In genomic region chr5:171316258-171317121, GRCh38 we compare ENCODE assay signal across 15 cellular contexts. TPM values are rescaled to one million over a fixed set of nuclear protein-coding genes. Genes with fewer than 3 reads are reported as not detected.
DNase-seq lines count a peak whose midpoint lies in the region; ATAC-seq and TF ChIP-seq lines count a peak whose summit lies in the region.
"Had no signal": no experiment of that assay in that cellular context is flagged by ENCODE, and none has a peak within 500 bp of the region (broad histone marks: within the 10 kb centered on the region; RNA-seq: fewer than 3 reads in every experiment).

No MANE protein-coding gene starts in this region.

- H3K4me1 ChIP-seq in DND-41 (ENCODE audit: insufficient read depth, low read length): peaks cover 30% of the 10 kb centered on the region
- peaks cover 6% of the 10 kb centered on the region for H3K4me1 ChIP-seq in parathyroid adenoma

- peaks cover 98% of the 10 kb centered on the region for H3K27me3 Mint-ChIP-seq in WTC11 (ENCODE audit: low read depth)
- peaks cover 64% of the 10 kb centered on the region for H3K27me3 Mint-ChIP-seq in activated CD4-positive, alpha-beta memory T cell treated with anti-CD3 and anti-CD28 coated beads for 36 hours

- H3K27me3 ChIP-seq in DND-41 (ENCODE audit: insufficient read depth, low read length, poor library complexity): no peaks in the 10 kb centered on the region
- peaks cover 25% of the 10 kb centered on the region for H3K27me3 ChIP-seq in parathyroid adenoma (ENCODE audit: control insufficient read depth, insufficient read depth, low read length)
- H3K27me3 ChIP-seq: ovary had no signal

- no peak overlapping the region for H3K4me2 ChIP-seq in DND-41 (ENCODE audit: insufficient read depth, low read length)
- peak overlapping the region; percentile 42 for H3K4me2 ChIP-seq in parathyroid adenoma (ENCODE audit: low read length)

- H3K36me3 ChIP-seq in DND-41 (ENCODE audit: insufficient read depth, low read length) (peaks cover 63% of the 10 kb centered on the region), parathyroid adenoma (ENCODE audit: control insufficient read depth, insufficient read depth, low read length) (no peaks in the 10 kb centered on the region)
- H3K36me3 ChIP-seq: ovary, WERI-Rb-1 had no signal

- H3K79me2 ChIP-seq in DND-41 (ENCODE audit: insufficient read depth, low read length) (peaks cover 50% of the 10 kb centered on the region), parathyroid adenoma (no peaks in the 10 kb centered on the region)

- POLR2A ChIA-PET in WTC11 (lab: Charles Lee): no interaction called here
- POLR2A ChIA-PET in activated CD4-positive, alpha-beta memory T cell treated with anti-CD3 and anti-CD28 coated beads for 36 hours (lab: Charles Lee): interaction anchor here (0.5 kb wide), 1 partner anchor 9 kb away, joined by 3 read pairs; no protein-coding TSS in a partner anchor

- no peaks in the 10 kb centered on the region for H3K36me3 Mint-ChIP-seq in WTC11
- no peaks in the 10 kb centered on the region for H3K36me3 Mint-ChIP-seq in activated CD4-positive, alpha-beta memory T cell treated with anti-CD3 and anti-CD28 coated beads for 36 hours

- TF ChIP-seq CTCF in DND-41 (IDR thresholded peaks at IDR 0.05; ENCODE audit: borderline replicate concordance, extremely low read depth, low read length, poor library complexity, severe bottlenecking): no peak
- no peak for TF ChIP-seq CTCF in WTC11 (IDR thresholded peaks at IDR 0.05)
- TF ChIP-seq CTCF in parathyroid adenoma (IDR thresholded peaks at IDR 0.05): no peak

- CTCF ChIA-PET in WTC11 (lab: Charles Lee): interaction anchor here (0.9 to 1.4 kb wide), 4 partner anchors 8 to 109 kb away, joined by 3 to 10 read pairs (median 4); no protein-coding TSS in a partner anchor
- CTCF ChIA-PET in activated CD4-positive, alpha-beta memory T cell treated with anti-CD3 and anti-CD28 coated beads for 36 hours (lab: Charles Lee): no interaction called here

- H3K27ac ChIP-seq in DND-41 (ENCODE audit: low read length): no peak overlapping the region
- H3K27ac ChIP-seq in parathyroid adenoma: no peak overlapping the region
- H3K27ac ChIP-seq: ovary, WERI-Rb-1 had no signal

- no peaks in the 10 kb centered on the region for H3K9me3 ChIP-seq in DND-41 (ENCODE audit: insufficient read depth, low read length, severe bottlenecking)
- peaks cover 2% of the 10 kb centered on the region for H3K9me3 ChIP-seq in iPS-18c (ENCODE audit: control insufficient read depth, insufficient read depth, low read length)
- no peaks in the 10 kb centered on the region for H3K9me3 ChIP-seq in parathyroid adenoma (ENCODE audit: control insufficient read depth, low read length)

- peak overlapping the region; percentile 41 for H3K4me3 Mint-ChIP-seq in WTC11
- no peak overlapping the region for H3K4me3 Mint-ChIP-seq in activated CD4-positive, alpha-beta memory T cell treated with anti-CD3 and anti-CD28 coated beads for 36 hours

- H3K27ac Mint-ChIP-seq in WTC11: no peak overlapping the region
- H3K27ac Mint-ChIP-seq in activated CD4-positive, alpha-beta memory T cell treated with anti-CD3 and anti-CD28 coated beads for 36 hours: no peak overlapping the region

- H3K4me1 Mint-ChIP-seq in WTC11: peaks cover 64% of the 10 kb centered on the region
- H3K4me1 Mint-ChIP-seq in activated CD4-positive, alpha-beta memory T cell treated with anti-CD3 and anti-CD28 coated beads for 36 hours (ENCODE audit: low read depth): peaks cover 18% of the 10 kb centered on the region

- no peak overlapping the region; the same call in 1 of the 2 replicates for H3K9ac ChIP-seq in DND-41 (ENCODE audit: low read depth, low read length)
- H3K9ac ChIP-seq in parathyroid adenoma: no peak overlapping the region

- no peak overlapping the region for H2AFZ ChIP-seq in DND-41 (ENCODE audit: low read depth, low read length)
- no peak overlapping the region for H2AFZ ChIP-seq in parathyroid adenoma

- DNase-seq in DND-41: no peak
- DNase-seq in WTC11 (ENCODE audit: low spot score): peak; percentile 58
- no peak for DNase-seq in activated CD4-positive, alpha-beta memory T cell treated with anti-CD3 and anti-CD28 coated beads for 36 hours
- no peak for DNase-seq in NCI-H748 (lab: John Stamatoyannopoulos, UW; ENCODE audit: unreplicated experiment)
- DNase-seq in amygdala (lab: John Stamatoyannopoulos, UW): no peak
- DNase-seq: activated naive CD4-positive, alpha-beta T cell; effector CD8-positive, alpha-beta T cell; NCI-H2227 treated with DMSO at 0.1 percent for 48 hours; ovary; WERI-Rb-1 had no signal

- H3K4me3 ChIP-seq in DND-41 (ENCODE audit: low read depth in 1 of 2, low read length in 2 of 2) (no peak overlapping the region), iPS-18c (ENCODE audit: insufficient read depth, low read depth, low read length) (peak overlapping the region; percentile 28), parathyroid adenoma (ENCODE audit: low read depth, low read length) (peak overlapping the region; percentile 11)
- H3K4me3 ChIP-seq: ovary had no signal

- H3K9me3 Mint-ChIP-seq in WTC11: no peaks in the 10 kb centered on the region
- no peaks in the 10 kb centered on the region for H3K9me3 Mint-ChIP-seq in activated CD4-positive, alpha-beta memory T cell treated with anti-CD3 and anti-CD28 coated beads for 36 hours

- H4K20me1 ChIP-seq in DND-41 (ENCODE audit: insufficient read depth, low read length): peaks cover 55% of the 10 kb centered on the region

- ATAC-seq in DND-41 (ENCODE audit: insufficient read depth, low read depth): peak; percentile 2; the same call in 1 of the 3 replicates
- peak; percentile 14 for ATAC-seq in WTC11
- ATAC-seq in GM19351 (IDR thresholded peaks at IDR 0.05; ENCODE audit: unreplicated experiment): no peak

- intact Hi-C loops in activated CD4-positive, alpha-beta memory T cell treated with anti-CD3 and anti-CD28 coated beads for 36 hours (cut with micrococcal nuclease): no loop called here

TF ChIP-seq in WTC11, 78 proteins besides CTCF, POLR2A, EP300 and RAD21 (continues in another document):
- TF ChIP-seq, protein P1, sequence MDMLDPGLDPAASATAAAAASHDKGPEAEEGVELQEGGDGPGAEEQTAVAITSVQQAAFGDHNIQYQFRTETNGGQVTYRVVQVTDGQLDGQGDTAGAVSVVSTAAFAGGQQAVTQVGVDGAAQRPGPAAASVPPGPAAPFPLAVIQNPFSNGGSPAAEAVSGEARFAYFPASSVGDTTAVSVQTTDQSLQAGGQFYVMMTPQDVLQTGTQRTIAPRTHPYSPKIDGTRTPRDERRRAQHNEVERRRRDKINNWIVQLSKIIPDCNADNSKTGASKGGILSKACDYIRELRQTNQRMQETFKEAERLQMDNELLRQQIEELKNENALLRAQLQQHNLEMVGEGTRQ (CRISPR knock-in tag; IDR thresholded peaks at IDR 0.05): no peak
- no peak for TF ChIP-seq RELA (CRISPR knock-in tag; IDR thresholded peaks at IDR 0.05; ENCODE audit: borderline replicate concordance)
- no peak for TF ChIP-seq PRRX2 (CRISPR knock-in tag; IDR thresholded peaks at IDR 0.05)
- TF ChIP-seq ATF1 (CRISPR knock-in tag; IDR thresholded peaks at IDR 0.05): no peak
- TF ChIP-seq, protein P2, sequence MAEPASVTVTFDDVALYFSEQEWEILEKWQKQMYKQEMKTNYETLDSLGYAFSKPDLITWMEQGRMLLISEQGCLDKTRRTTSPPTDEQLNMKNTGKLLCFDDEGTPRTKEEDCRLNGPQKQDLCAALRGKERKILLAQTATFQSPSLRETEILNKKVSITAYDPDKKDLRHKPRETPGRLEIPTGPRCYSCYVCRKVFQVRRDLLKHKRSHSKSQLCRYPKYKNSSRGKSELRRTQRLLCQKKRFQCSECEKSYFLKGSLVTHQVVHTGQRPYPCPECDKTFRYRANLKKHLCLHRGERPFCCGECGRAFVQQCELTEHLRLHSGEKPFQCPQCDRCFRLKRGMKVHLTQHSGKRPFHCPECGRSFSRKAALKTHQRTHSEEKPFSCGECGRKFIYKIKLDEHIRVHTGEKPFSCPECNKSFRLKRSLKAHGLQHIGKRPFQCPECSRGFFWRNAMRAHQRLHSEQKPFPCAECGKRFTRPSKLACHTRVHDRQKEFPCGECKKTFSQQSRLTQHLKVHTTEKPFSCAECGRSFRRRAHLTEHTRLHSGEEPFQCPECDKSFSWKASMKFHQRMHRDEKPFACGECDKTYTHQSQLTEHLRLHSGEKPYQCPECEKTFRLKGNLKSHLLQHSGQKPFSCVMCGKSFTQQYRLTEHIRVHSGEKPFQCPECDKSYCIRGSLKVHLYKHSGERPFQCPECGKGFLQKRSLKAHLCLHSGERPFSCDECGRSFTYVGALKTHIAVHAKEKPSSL (CRISPR knock-in tag; conservative IDR thresholded peaks at IDR 0.05): no peak
- TF ChIP-seq CREB1 (CRISPR knock-in tag; IDR thresholded peaks at IDR 0.05): no peak
- no peak for TF ChIP-seq RORB (CRISPR knock-in tag; IDR thresholded peaks at IDR 0.05)
- TF ChIP-seq ZNF121 (CRISPR knock-in tag; IDR thresholded peaks at IDR 0.05): no peak
- no peak for TF ChIP-seq FOXP1 (CRISPR knock-in tag; IDR thresholded peaks at IDR 0.05; ENCODE audit: borderline replicate concordance)
- no peak for TF ChIP-seq TEAD4 (CRISPR knock-in tag; IDR thresholded peaks at IDR 0.05)

RNA-seq across cellular contexts. Expression of gene TLX3, which starts 7.4 kb away (rescaled TPM):
- total RNA-seq in WTC11 (2021): 0.11 to 0.16 TPM in 2 of 3 replicates, not detected in the other
- total RNA-seq in activated CD4-positive, alpha-beta memory T cell treated with anti-CD3 and anti-CD28 coated beads for 36 hours: not detected
- total RNA-seq: M059J, ovary, ureter had no signal

Comparison
In these comparisons a context has a peak if more than half of its experiments do, and no peak if none do; other contexts are left out.
1. H3K4me3 ChIP-seq: peak in iPS-18c (single experiment) and parathyroid adenoma (single experiment); none in DND-41 (0 of 2).